In genomic region chr3:40584625-40585189, GRCh38 we compare ENCODE assay signal across 8 cellular contexts. TPM values are rescaled to one million over a fixed set of nuclear protein-coding genes. Genes with fewer than 3 reads are reported as not detected.
DNase-seq lines count a peak whose midpoint lies in the region; ATAC-seq and TF ChIP-seq lines count a peak whose summit lies in the region.

No MANE protein-coding gene starts in this region.

- no peak overlapping the region for H3T11ph ChIP-seq in H9 (ENCODE audit: low read length)

- H3K9me3 ChIP-seq in H9 (ENCODE audit: control insufficient read depth, low read depth, low read length), result no peaks in the 10 kb centered on the region

- no peak overlapping the region for H3K56ac ChIP-seq in H9 (ENCODE audit: insufficient read length, low read depth, low read length)

- H3K4me2 ChIP-seq in H9 (ENCODE audit: insufficient read depth, insufficient read length, low read length), result peak overlapping the region; percentile 15

- no peaks in the 10 kb centered on the region for H4K20me1 ChIP-seq in H9 (ENCODE audit: control insufficient read depth, insufficient read depth, insufficient read length)

- H2BK15ac ChIP-seq in H9 (ENCODE audit: low read depth, low read length), result no peak overlapping the region

- no peak overlapping the region for H3K23ac ChIP-seq in H9 (ENCODE audit: insufficient read length, low read depth, low read length)

- no peak overlapping the region for H2BK20ac ChIP-seq in H9 (ENCODE audit: low read depth, low read length, poor library complexity, severe bottlenecking)

- no peak overlapping the region for H3K27ac Mint-ChIP-seq in H9

- peak overlapping the region; percentile 3 to 47; a peak in 3 of 5 replicates for H3K4me3 Mint-ChIP-seq in H9

- H3K27me3 Mint-ChIP-seq in H9 (ENCODE audit: low read depth), result peaks cover 4% of the 10 kb centered on the region; the same call in 1 of the 2 replicates

- H3K79me2 ChIP-seq in H9 (ENCODE audit: insufficient read depth, low read length), result no peaks in the 10 kb centered on the region

- WGBS in H9 (ENCODE audit: extremely low coverage, insufficient read length, low lambda C conversion rate), result no CpG with 5 or more reads among the region's 15 CpGs

- H4K8ac ChIP-seq in H9 (replicated peaks; ENCODE audit: insufficient read length, low read depth, low read length), result no peak overlapping the region

- H4K5ac ChIP-seq in H9 (ENCODE audit: insufficient read length, low read depth, low read length), result no peak overlapping the region

- no peak overlapping the region for H3K4ac ChIP-seq in H9 (ENCODE audit: low read depth, low read length)

- H3K27me3 ChIP-seq in H9 (ENCODE audit: insufficient read depth, low read length), result no peaks in the 10 kb centered on the region

- H3K14ac ChIP-seq in H9 (ENCODE audit: insufficient read depth, low read length), result no peak overlapping the region

- H3K36me3 Mint-ChIP-seq in H9 (ENCODE audit: insufficient read depth in 1 of 3, low read depth in 3 of 3), result no peaks in the 10 kb centered on the region; a peak in 2 of 7 replicates

- no peak overlapping the region for H3K4me3 ChIP-seq in cardiac fibroblast (replicated peaks in 1 of 2; ENCODE audit: low read depth in 2 of 2, low read length in 2 of 2)

- no peak overlapping the region for H3K27ac ChIP-seq in H9 (ENCODE audit: insufficient read length, low read depth, low read length)

- H3K9me3 Mint-ChIP-seq in H9, result no peaks in the 10 kb centered on the region; a peak in 2 of 5 replicates

- no peak overlapping the region for H2BK5ac ChIP-seq in H9 (ENCODE audit: insufficient read length, low read length)

- peaks cover 2% of the 10 kb centered on the region; the same call in 1 of the 2 replicates for H3K4me1 ChIP-seq in H9 (ENCODE audit: insufficient read depth, low read length)

- no peak overlapping the region for H3K9ac ChIP-seq in H9 (ENCODE audit: extremely low read depth, insufficient read length, low read length)

- no peaks in the 10 kb centered on the region for H3K79me1 ChIP-seq in H9 (ENCODE audit: insufficient read depth, low read depth, low read length, poor library complexity, severe bottlenecking)

- H2AFZ ChIP-seq in H9 (ENCODE audit: low read length), result no peak overlapping the region

- no peak overlapping the region for H4K91ac ChIP-seq in H9 (ENCODE audit: insufficient read length, low read depth, low read length)

- no peak for ATAC-seq in HG03095 (IDR thresholded peaks at IDR 0.05; ENCODE audit: unreplicated experiment)

- H3K4me1 Mint-ChIP-seq in H9, result peaks cover 36 to 42% of the 10 kb centered on the region in 2 experiments

- TF ChIP-seq CTCF in H9 (conservative IDR thresholded peaks at IDR 0.05) (peak; percentile 99), cardiac fibroblast (IDR thresholded peaks at IDR 0.05; ENCODE audit: low read depth, low read length) (peak; percentile 98)

- H3K23me2 ChIP-seq in H9 (ENCODE audit: insufficient read length, low read depth, low read length, poor library complexity, severe bottlenecking), result no peaks in the 10 kb centered on the region

- H2BK120ac ChIP-seq in H9 (ENCODE audit: low read depth, low read length, poor library complexity, severe bottlenecking), result no peak overlapping the region

- H2BK12ac ChIP-seq in H9 (ENCODE audit: insufficient read length, low read depth, low read length), result no peak overlapping the region

- no peak overlapping the region for H3K18ac ChIP-seq in H9 (ENCODE audit: insufficient read length, low read depth, low read length)

- peak; percentile 7 for DNase-seq in DMS53 treated with DMSO at 0.1 percent for 48 hours (lab: John Stamatoyannopoulos, UW; ENCODE audit: unreplicated experiment)
- peak; percentile 84 for DNase-seq in H9
- peak; percentile 58 for DNase-seq in NCI-H2029 treated with DMSO at 0.1 percent for 48 hours (lab: John Stamatoyannopoulos, UW)
- DNase-seq in activated CD4-positive, CD25-positive, alpha-beta regulatory T cell treated with anti-CD3 and anti-CD28 coated beads, Interleukin-2, amount 50 U/mL, for 16 hours (ENCODE audit: low read depth, low spot score), result peak; percentile 28
- peak; percentile 84 to 87 for DNase-seq in cardiac fibroblast (ENCODE audit: low read depth in 2 of 2)
- peak; percentile 86 for DNase-seq in inferior parietal cortex (ENCODE audit: extremely low spot score)
- DNase-seq in stimulated activated CD4-positive, alpha-beta T cell treated with anti-CD3 and anti-CD28 coated beads, Interleukin-12 subunit alpha, Interleukin-12 subunit beta, amount 100 ng/mL, for 48 hours (ENCODE audit: low read depth in 2 of 3, low spot score in 1 of 3), result peak; percentile 50 to 63 (median 62)

- H2AK5ac ChIP-seq in H9 (ENCODE audit: insufficient read length, low read length), result no peak overlapping the region

RNA-seq across cellular contexts. Expression of gene ZNF621, which starts 59.9 kb away (rescaled TPM):
- 22.9 and 23.8 TPM in 2 replicates for total RNA-seq in H9 (2021)

Comparison
In these comparisons a context has a peak if more than half of its experiments do, and no peak if none do; other contexts are left out.
1. DNase-seq: peak in every context shown above with its lines; median percentile 86 in inferior parietal cortex; 86 in cardiac fibroblast; 84 in H9; 62 in stimulated activated CD4-positive, alpha-beta T cell treated with anti-CD3 and anti-CD28 coated beads, Interleukin-12 subunit alpha, Interleukin-12 subunit beta, amount 100 ng/mL, for 48 hours; 58 in NCI-H2029 treated with DMSO at 0.1 percent for 48 hours; 28 in activated CD4-positive, CD25-positive, alpha-beta regulatory T cell treated with anti-CD3 and anti-CD28 coated beads, Interleukin-2, amount 50 U/mL, for 16 hours; 7 in DMS53 treated with DMSO at 0.1 percent for 48 hours.